23 cellular contexts compared by ENCODE assay signal in the genomic region with DNA sequence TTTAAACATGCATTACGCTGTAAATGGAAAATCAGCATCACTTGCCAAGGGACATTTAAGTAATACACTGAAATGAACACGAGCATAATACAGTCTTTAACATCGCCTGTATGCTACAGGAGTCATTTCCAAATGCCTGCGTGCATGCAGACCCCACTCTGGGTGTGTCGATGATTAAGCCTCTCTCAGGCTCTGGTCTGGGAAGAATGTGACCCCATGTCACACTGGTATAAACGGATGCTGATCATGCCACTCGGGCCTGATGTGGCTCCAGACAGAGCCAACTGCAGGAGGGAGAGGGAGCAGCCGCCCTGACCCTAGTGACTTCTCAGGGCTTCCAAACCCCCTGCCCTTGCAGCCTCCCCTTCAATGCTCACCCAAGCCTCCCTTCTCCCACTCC. TPM values are rescaled to one million over a fixed set of nuclear protein-coding genes. Genes with fewer than 3 reads are reported as not detected.
A peak's percentile ranks its signal among the peaks of the same experiment; 100 is the strongest.
DNase-seq lines count a peak whose midpoint lies in the region; ATAC-seq and TF ChIP-seq lines count a peak whose summit lies in the region.
"Had no signal": no experiment of that assay in that cellular context is flagged by ENCODE, and none has a peak within 500 bp of the region (broad histone marks: within the 10 kb centered on the region; RNA-seq: fewer than 3 reads in every experiment).

No MANE protein-coding gene starts in this region.

- DNase-seq in Right ventricle myocardium inferior (ENCODE audit: missing footprints) (no peak), cardiac septum (ENCODE audit: low spot score) (no peak), hepatic stellate cell (ENCODE audit: low spot score) (peak; percentile 43), retinal pigment epithelial cell (ENCODE audit: low read depth) (peak; percentile 81)
- no peak for DNase-seq in stimulated activated CD4-positive, alpha-beta T cell treated with anti-CD3 and anti-CD28 coated beads, Interleukin-1b, Interleukin-23, amount 100 ng/mL, for 48 hours
- DNase-seq: activated CD4-positive, alpha-beta T cell treated with anti-CD3 and anti-CD28 coated beads for 48 hours; activated gamma-delta T cell treated with Interleukin-2 at 50 U/mL for 16 hours; activated naive CD8-positive, alpha-beta T cell treated with anti-CD3 and anti-CD28 coated beads, Interleukin-2, amount 50 U/mL, for 24 hours; activated T-cell treated with anti-CD3 and anti-CD28 coated beads, Interleukin-2, amount 50 U/mL, for 24 hours; Karpas-422; NCI-H1092; NCI-H1694 treated with DMSO at 0.1 percent for 48 hours; NCI-H2171; NCI-H524; NK-92 treated with Interleukin-12 subunit alpha and Interleukin-12 subunit beta, amount 100 ng/mL, for 24 hours; PC-3; SHP77; small intestine; stomach had no signal

- TF ChIP-seq CTCF in retinal pigment epithelial cell (conservative IDR thresholded peaks at IDR 0.05; ENCODE audit: low read depth, low read length) = no peak

- ATAC-seq in Right ventricle myocardium inferior (peak; percentile 70), HG02610 (IDR thresholded peaks at IDR 0.05; ENCODE audit: unreplicated experiment) (no peak), GM18517 (IDR thresholded peaks at IDR 0.05; ENCODE audit: unreplicated experiment) (no peak), GM19452 (IDR thresholded peaks at IDR 0.05; ENCODE audit: unreplicated experiment) (no peak)
- ATAC-seq: activated naive CD8-positive, alpha-beta T cell treated with anti-CD3 and anti-CD28 coated beads, Interleukin-2, amount 50 U/mL, for 24 hours; PC-3 had no signal

- intact Hi-C loops in Right ventricle myocardium inferior (cut with DNase I) (no loop called here), cardiac septum (cut with DNase I) (loop anchor here (10.0 kb wide), 1 partner anchor 355 kb away; no protein-coding TSS in a partner anchor)

- H3K4me3 ChIP-seq in retinal pigment epithelial cell (ENCODE audit: low read length) = no peak overlapping the region
- H3K4me3 ChIP-seq: stomach had no signal

RNA-seq across cellular contexts. Expression of gene EMP2, which starts 10.8 kb away (rescaled TPM):
- total RNA-seq in Right ventricle myocardium inferior = 110 TPM
- total RNA-seq in cardiac septum = 51.1 TPM
- total RNA-seq: activated CD8-positive, alpha-beta memory T cell treated with anti-CD3 and anti-CD28 coated beads for 36 hours had no signal

Comparison
In these comparisons a context has a peak if more than half of its experiments do, and no peak if none do; other contexts are left out.
1. DNase-seq: peak in hepatic stellate cell (single experiment) and retinal pigment epithelial cell (single experiment); none in Right ventricle myocardium inferior (single experiment), cardiac septum (single experiment) and stimulated activated CD4-positive, alpha-beta T cell treated with anti-CD3 and anti-CD28 coated beads, Interleukin-1b, Interleukin-23, amount 100 ng/mL, for 48 hours (single experiment).